In the genomic region with DNA sequence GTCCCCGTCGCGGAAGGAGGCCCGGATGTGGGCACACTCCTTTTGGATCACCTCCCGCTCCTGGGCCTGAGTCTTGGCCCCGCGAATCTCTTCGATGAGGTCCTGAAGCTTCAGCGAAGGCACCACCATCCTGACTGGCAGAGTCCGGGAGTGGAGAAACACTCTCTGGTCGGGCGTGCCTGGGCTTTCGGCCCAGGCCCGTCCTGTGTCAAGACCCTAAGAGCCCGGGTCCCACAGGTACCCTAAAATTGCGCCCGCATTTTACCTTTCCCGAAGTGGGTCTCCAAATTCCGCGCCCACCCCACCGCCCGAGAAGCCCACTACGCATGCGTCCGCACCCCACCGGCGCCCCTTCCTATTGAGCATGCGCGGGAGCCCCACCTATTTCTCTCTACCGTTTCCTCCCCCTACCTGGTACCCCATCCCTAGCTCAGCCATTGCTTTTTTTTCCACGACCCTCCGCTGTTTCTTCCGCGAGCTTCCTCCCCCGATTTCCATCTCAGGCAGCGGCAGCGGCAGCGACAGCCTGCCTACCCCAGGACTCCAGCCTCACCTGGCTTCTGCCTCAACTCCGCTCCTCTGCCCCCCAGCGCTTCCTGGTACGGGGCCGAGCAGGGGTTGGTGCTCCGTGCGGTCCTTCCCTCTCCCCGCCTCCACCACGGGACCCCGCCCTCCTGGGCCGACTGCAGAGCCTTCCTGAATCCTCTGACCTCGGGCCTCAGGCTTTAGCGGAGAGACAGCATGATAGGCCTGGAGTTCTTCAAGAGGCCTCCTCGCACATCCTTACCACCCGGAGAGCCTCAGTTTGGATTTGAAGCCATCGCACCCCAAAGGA, we compare ENCODE assay signal across 8 cellular contexts. TPM values are rescaled to one million over a fixed set of nuclear protein-coding genes. Genes with fewer than 3 reads are reported as not detected.
DNase-seq lines count a peak whose midpoint lies in the region; ATAC-seq and TF ChIP-seq lines count a peak whose summit lies in the region.

A gene with protein sequence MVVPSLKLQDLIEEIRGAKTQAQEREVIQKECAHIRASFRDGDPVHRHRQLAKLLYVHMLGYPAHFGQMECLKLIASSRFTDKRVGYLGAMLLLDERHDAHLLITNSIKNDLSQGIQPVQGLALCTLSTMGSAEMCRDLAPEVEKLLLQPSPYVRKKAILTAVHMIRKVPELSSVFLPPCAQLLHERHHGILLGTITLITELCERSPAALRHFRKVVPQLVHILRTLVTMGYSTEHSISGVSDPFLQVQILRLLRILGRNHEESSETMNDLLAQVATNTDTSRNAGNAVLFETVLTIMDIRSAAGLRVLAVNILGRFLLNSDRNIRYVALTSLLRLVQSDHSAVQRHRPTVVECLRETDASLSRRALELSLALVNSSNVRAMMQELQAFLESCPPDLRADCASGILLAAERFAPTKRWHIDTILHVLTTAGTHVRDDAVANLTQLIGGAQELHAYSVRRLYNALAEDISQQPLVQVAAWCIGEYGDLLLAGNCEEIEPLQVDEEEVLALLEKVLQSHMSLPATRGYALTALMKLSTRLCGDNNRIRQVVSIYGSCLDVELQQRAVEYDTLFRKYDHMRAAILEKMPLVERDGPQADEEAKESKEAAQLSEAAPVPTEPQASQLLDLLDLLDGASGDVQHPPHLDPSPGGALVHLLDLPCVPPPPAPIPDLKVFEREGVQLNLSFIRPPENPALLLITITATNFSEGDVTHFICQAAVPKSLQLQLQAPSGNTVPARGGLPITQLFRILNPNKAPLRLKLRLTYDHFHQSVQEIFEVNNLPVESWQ (minus strand): TSS at position 606 of the 835 bp plus-strand sequence. CDS start 477 bp downstream, at position 129.

- peak within 1 kb of the TSS; percentile 99 for H3K4me3 Mint-ChIP-seq in activated T-helper 2 cell treated with anti-CD3 and anti-CD28 coated beads, Interferon-gamma antibody, Interleukin-2, Interleukin-4, amounts not matched to agents 10 μg/mL and 5 μg/mL and 100 μg/mL, durations not matched to agents 14 hours and 24 hours and 36 hours (ENCODE audit: low read depth)

- no peaks in the 10 kb centered on the region for H3K9me3 Mint-ChIP-seq in activated T-helper 2 cell treated with anti-CD3 and anti-CD28 coated beads, Interferon-gamma antibody, Interleukin-2, Interleukin-4, amounts not matched to agents 10 μg/mL and 5 μg/mL and 100 μg/mL, durations not matched to agents 14 hours and 24 hours and 36 hours

- H2AFZ ChIP-seq in neural cell (ENCODE audit: low read depth, low read length): peak within 1 kb of the TSS; percentile 42

- H3K36me3 ChIP-seq in DOHH2 (ENCODE audit: control insufficient read depth, low read length) (peaks cover 45% of the 10 kb centered on the region), RWPE2 (ENCODE audit: low read depth) (peaks cover 38% of the 10 kb centered on the region), neural cell (ENCODE audit: insufficient read depth, low read length) (no peaks in the 10 kb centered on the region), subcutaneous abdominal adipose tissue (ENCODE audit: control insufficient read depth in 5 of 5, insufficient read depth in 5 of 5, low read length in 5 of 5) (peaks cover 0 to 22% (median 4%) of the 10 kb centered on the region in 5 donors)

- peak; percentile 5 for TF ChIP-seq CTCF in DOHH2 (IDR thresholded peaks at IDR 0.05; ENCODE audit: low read depth, low read length, poor library complexity, severe bottlenecking)
- TF ChIP-seq CTCF in RWPE2 (IDR thresholded peaks at IDR 0.05; ENCODE audit: poor library complexity, severe bottlenecking): no peak
- no peak for TF ChIP-seq CTCF in fibroblast of the aortic adventitia (IDR thresholded peaks at IDR 0.05; ENCODE audit: insufficient read depth, low read length)
- peak; percentile 12 for TF ChIP-seq CTCF in neural cell (IDR thresholded peaks at IDR 0.05; ENCODE audit: poor library complexity, severe bottlenecking)

- DNase-seq in LHCN-M2 (ENCODE audit: low read depth) (peak; percentile 59), RWPE2 (ENCODE audit: low spot score) (peak; percentile 96), fibroblast of the aortic adventitia (ENCODE audit: low read depth) (peak; percentile 38)
- peak; percentile 86 for DNase-seq in activated T-helper 2 cell treated with anti-CD3 and anti-CD28 coated beads, Interferon-gamma antibody, Interleukin-2, Interleukin-4, amounts not matched to agents 10 μg/mL and 5 μg/mL and 100 μg/mL, durations not matched to agents 14 hours and 24 hours and 36 hours (ENCODE audit: low spot score)

- intact Hi-C loops in activated T-helper 2 cell treated with anti-CD3 and anti-CD28 coated beads, Interferon-gamma antibody, Interleukin-2, Interleukin-4, amounts not matched to agents 10 μg/mL and 5 μg/mL and 100 μg/mL, durations not matched to agents 14 hours and 24 hours and 36 hours (cut with micrococcal nuclease): loop anchor here (1.0 to 5.0 kb wide), 2 partner anchors 12 to 385 kb away; a partner anchor contains a TSS

- H3K9me3 ChIP-seq in DOHH2 (ENCODE audit: control insufficient read depth, insufficient read depth, low read length): no peaks in the 10 kb centered on the region
- no peaks in the 10 kb centered on the region for H3K9me3 ChIP-seq in RWPE2 (ENCODE audit: severe bottlenecking)
- H3K9me3 ChIP-seq in neural cell (ENCODE audit: low read length): no peaks in the 10 kb centered on the region
- H3K9me3 ChIP-seq in subcutaneous abdominal adipose tissue (ENCODE audit: control insufficient read depth in 5 of 5, low read length in 5 of 5): no peaks in the 10 kb centered on the region

- H3K27ac ChIP-seq in DOHH2 (ENCODE audit: low read depth, low read length): peak within 1 kb of the TSS; percentile 65
- H3K27ac ChIP-seq in RWPE2 (ENCODE audit: poor library complexity, severe bottlenecking): peak within 1 kb of the TSS; percentile 31
- peak within 1 kb of the TSS; percentile 86 for H3K27ac ChIP-seq in neural cell (ENCODE audit: low read length)
- H3K27ac ChIP-seq in subcutaneous abdominal adipose tissue (ENCODE audit: low read depth, low read length): no peak within 1 kb of the TSS

- peak within 1 kb of the TSS; percentile 95 for H3K27ac Mint-ChIP-seq in activated T-helper 2 cell treated with anti-CD3 and anti-CD28 coated beads, Interferon-gamma antibody, Interleukin-2, Interleukin-4, amounts not matched to agents 10 μg/mL and 5 μg/mL and 100 μg/mL, durations not matched to agents 14 hours and 24 hours and 36 hours

- no peak for TF ChIP-seq EP300 in neural cell (conservative IDR thresholded peaks at IDR 0.05; ENCODE audit: poor library complexity, severe bottlenecking)

- H3K4me3 ChIP-seq in DOHH2 (ENCODE audit: low read length) (peak within 1 kb of the TSS; percentile 97), RWPE2 (ENCODE audit: severe bottlenecking) (peak within 1 kb of the TSS; percentile 71), fibroblast of the aortic adventitia (ENCODE audit: low read depth, low read length) (peak within 1 kb of the TSS; percentile 67), neural cell (ENCODE audit: low read length) (peak within 1 kb of the TSS; percentile 73), subcutaneous abdominal adipose tissue (ENCODE audit: low read depth in 1 of 5, low read length in 5 of 5) (peak within 1 kb of the TSS; percentile 61 to 86 (median 75))

- H3K4me1 Mint-ChIP-seq in activated T-helper 2 cell treated with anti-CD3 and anti-CD28 coated beads, Interferon-gamma antibody, Interleukin-2, Interleukin-4, amounts not matched to agents 10 μg/mL and 5 μg/mL and 100 μg/mL, durations not matched to agents 14 hours and 24 hours and 36 hours (ENCODE audit: low read depth): peaks cover 14% of the 10 kb centered on the region

- ATAC-seq in GM21825 (IDR thresholded peaks at IDR 0.05; ENCODE audit: unreplicated experiment) (peak; percentile 81), RWPE2 (ENCODE audit: low read depth) (peak; percentile 90)

- H3K4me2 ChIP-seq in DOHH2 (ENCODE audit: low read length): peak within 1 kb of the TSS; percentile 79
- peak within 1 kb of the TSS; percentile 68 for H3K4me2 ChIP-seq in neural cell (ENCODE audit: low read length)

- peaks cover 26% of the 10 kb centered on the region for H3K79me2 ChIP-seq in DOHH2 (ENCODE audit: control insufficient read depth, low read length)
- no peaks in the 10 kb centered on the region for H3K79me2 ChIP-seq in neural cell (replicated peaks; ENCODE audit: insufficient read depth, low read length)

- peak; percentile 15 for TF ChIP-seq RAD21 in neural cell (conservative IDR thresholded peaks at IDR 0.05)

- peaks cover 3% of the 10 kb centered on the region; the same call in 1 of the 2 replicates for H3F3A ChIP-seq in DOHH2 (ENCODE audit: control insufficient read depth, insufficient read depth)
- H3F3A ChIP-seq in neural cell (ENCODE audit: insufficient read depth, low read length, poor library complexity, severe bottlenecking): no peaks in the 10 kb centered on the region

- peaks cover 4% of the 10 kb centered on the region for H3K27me3 Mint-ChIP-seq in activated T-helper 2 cell treated with anti-CD3 and anti-CD28 coated beads, Interferon-gamma antibody, Interleukin-2, Interleukin-4, amounts not matched to agents 10 μg/mL and 5 μg/mL and 100 μg/mL, durations not matched to agents 14 hours and 24 hours and 36 hours (ENCODE audit: low read depth)

- peaks cover 30% of the 10 kb centered on the region for H3K36me3 Mint-ChIP-seq in activated T-helper 2 cell treated with anti-CD3 and anti-CD28 coated beads, Interferon-gamma antibody, Interleukin-2, Interleukin-4, amounts not matched to agents 10 μg/mL and 5 μg/mL and 100 μg/mL, durations not matched to agents 14 hours and 24 hours and 36 hours (ENCODE audit: low read depth)

- H3K9me2 ChIP-seq in DOHH2 (replicated peaks; ENCODE audit: control insufficient read depth, low read length): no peaks in the 10 kb centered on the region
- no peaks in the 10 kb centered on the region for H3K9me2 ChIP-seq in neural cell (ENCODE audit: insufficient read depth, low read length)

- H4K20me1 ChIP-seq in DOHH2 (ENCODE audit: control insufficient read depth, insufficient read depth, low read depth, low read length) (0 out of 2 replicates have a peak, but pooled peaks cover 1% of the 10 kb centered on the region), neural cell (ENCODE audit: insufficient read depth) (no peaks in the 10 kb centered on the region)

- H3K27me3 ChIP-seq in DOHH2 (ENCODE audit: control insufficient read depth, low read length) (no peaks in the 10 kb centered on the region), RWPE2 (ENCODE audit: insufficient read depth, poor library complexity, severe bottlenecking) (no peaks in the 10 kb centered on the region), neural cell (ENCODE audit: insufficient read depth, low read depth, low read length) (no peaks in the 10 kb centered on the region), subcutaneous abdominal adipose tissue (ENCODE audit: control insufficient read depth in 5 of 5, insufficient read depth in 4 of 5, low read length in 5 of 5) (peaks cover 0 to 18% (median 7%) of the 10 kb centered on the region in 5 donors)

- H3K4me1 ChIP-seq in DOHH2 (ENCODE audit: control insufficient read depth, low read length) (peaks cover 24% of the 10 kb centered on the region), RWPE2 (ENCODE audit: insufficient read depth, poor library complexity, severe bottlenecking) (peaks cover 4% of the 10 kb centered on the region), subcutaneous abdominal adipose tissue (ENCODE audit: control insufficient read depth in 5 of 5, insufficient read depth in 5 of 5, low read length in 5 of 5) (peaks cover 0 to 38% (median 20%) of the 10 kb centered on the region in 5 donors)

- H3K9ac ChIP-seq in neural cell (ENCODE audit: low read length) (peak within 1 kb of the TSS; percentile 88), subcutaneous abdominal adipose tissue (ENCODE audit: low read length in 5 of 5) (peak within 1 kb of the TSS; percentile 63 to 85 (median 80))

RNA-seq across cellular contexts. Expression of the gene that starts here (rescaled TPM):
- total RNA-seq in LHCN-M2 (2014; rRNA removed): 9.2 and 11.7 TPM in 2 replicates
- 9.4 TPM for polyA plus RNA-seq in LHCN-M2 (2012)
- 164 and 170 TPM in 2 replicates for total RNA-seq in activated T-helper 2 cell treated with anti-CD3 and anti-CD28 coated beads, Interferon-gamma antibody, Interleukin-2, Interleukin-4, amounts not matched to agents 10 μg/mL and 5 μg/mL and 100 μg/mL, durations not matched to agents 14 hours and 24 hours and 36 hours
- 4.0 and 4.3 TPM in 2 replicates for total RNA-seq in fibroblast of the aortic adventitia (ENCODE audit: low replicate concordance)
- 127 and 163 TPM in 2 replicates for polyA plus RNA-seq in neural cell
- 46.5 and 53.4 TPM in 2 replicates for polyA minus RNA-seq in neural cell

Comparison
In these comparisons a context has a peak if more than half of its experiments do, and no peak if none do; other contexts are left out.
1. RNA of the gene that starts here (total RNA-seq): 164 to 170 TPM in activated T-helper 2 cell treated with anti-CD3 and anti-CD28 coated beads, Interferon-gamma antibody, Interleukin-2, Interleukin-4, amounts not matched to agents 10 μg/mL and 5 μg/mL and 100 μg/mL, durations not matched to agents 14 hours and 24 hours and 36 hours; 9.2 to 11.7 TPM in LHCN-M2 and 4.0 to 4.3 TPM in fibroblast of the aortic adventitia; every median in the first group is over 10 times any median in the second.
2. CTCF ChIP-seq: peak in DOHH2 (single experiment) and neural cell (single experiment); none in RWPE2 (single experiment) and fibroblast of the aortic adventitia (single experiment).
3. DNase-seq: peak in every context shown above with its lines; median percentile 96 in RWPE2; 86 in activated T-helper 2 cell treated with anti-CD3 and anti-CD28 coated beads, Interferon-gamma antibody, Interleukin-2, Interleukin-4, amounts not matched to agents 10 μg/mL and 5 μg/mL and 100 μg/mL, durations not matched to agents 14 hours and 24 hours and 36 hours; 59 in LHCN-M2; 38 in fibroblast of the aortic adventitia.
4. Peak in every context shown above with its lines, with median percentiles within 50 percentile points of each other: H3K4me3 ChIP-seq.